8 cellular contexts compared by ENCODE assay signal in genomic region chr6:32971245-32971580, GRCh38. TPM values are rescaled to one million over a fixed set of nuclear protein-coding genes. Genes with fewer than 3 reads are reported as not detected.
DNase-seq lines count a peak whose midpoint lies in the region; ATAC-seq and TF ChIP-seq lines count a peak whose summit lies in the region.

No MANE protein-coding gene starts in this region.

- intact Hi-C loops in activated CD4-positive, alpha-beta T cell treated with anti-CD3 and anti-CD28 coated beads, Interleukin-2, amount 10 ng/mL, durations not matched to agents 24 days and 14 days (cut with micrococcal nuclease): loop anchor here (2.0 to 5.0 kb wide), 3 partner anchors 341 to 774 kb away; partner anchors contain the start of genes PHF1 and TAPBP

- peaks cover 31% of the 10 kb centered on the region for H3K4me1 Mint-ChIP-seq in activated CD4-positive, alpha-beta T cell treated with anti-CD3 and anti-CD28 coated beads, Interleukin-2, amount 10 ng/mL, durations not matched to agents 24 days and 14 days
- H3K4me1 Mint-ChIP-seq in activated naive CD8-positive, alpha-beta T cell treated with anti-CD3 and anti-CD28 coated beads, Interleukin-2, amount 50 U/mL, for 24 hours: peaks cover 34% of the 10 kb centered on the region

- H3K27ac ChIP-seq in temporal lobe (ENCODE audit: low read depth, low read length): peak overlapping the region; percentile 100

- H3K27me3 Mint-ChIP-seq in activated CD4-positive, alpha-beta T cell treated with anti-CD3 and anti-CD28 coated beads, Interleukin-2, amount 10 ng/mL, durations not matched to agents 24 days and 14 days: no peaks in the 10 kb centered on the region
- H3K27me3 Mint-ChIP-seq in activated naive CD8-positive, alpha-beta T cell treated with anti-CD3 and anti-CD28 coated beads, Interleukin-2, amount 50 U/mL, for 24 hours: no peaks in the 10 kb centered on the region

- DNase-seq in activated CD4-positive, alpha-beta T cell treated with anti-CD3 and anti-CD28 coated beads, Interleukin-2, amount 10 ng/mL, durations not matched to agents 24 days and 14 days: no peak
- DNase-seq in activated CD4-positive, alpha-beta T cell treated with anti-CD3 and anti-CD28 coated beads for 48 hours: no peak
- DNase-seq in activated naive CD8-positive, alpha-beta T cell treated with anti-CD3 and anti-CD28 coated beads, Interleukin-2, amount 50 U/mL, for 24 hours: no peak
- DNase-seq in kidney epithelial cell (ENCODE audit: low read depth) (no peak), NCI-H2081 treated with DMSO at 0.1 percent for 48 hours (lab: John Stamatoyannopoulos, UW) (no peak)
- no peak for DNase-seq in stimulated activated CD4-positive, alpha-beta T cell treated with anti-CD3 and anti-CD28 coated beads, Interleukin-15, amount 100 ng/mL, for 24 hours

- no peak for TF ChIP-seq CTCF in kidney epithelial cell (IDR thresholded peaks at IDR 0.05; ENCODE audit: insufficient read depth, low read length, poor library complexity, severe bottlenecking)

- peak overlapping the region; percentile 100 for H3K27ac Mint-ChIP-seq in activated CD4-positive, alpha-beta T cell treated with anti-CD3 and anti-CD28 coated beads, Interleukin-2, amount 10 ng/mL, durations not matched to agents 24 days and 14 days
- H3K27ac Mint-ChIP-seq in activated naive CD8-positive, alpha-beta T cell treated with anti-CD3 and anti-CD28 coated beads, Interleukin-2, amount 50 U/mL, for 24 hours: peak overlapping the region; percentile 98

- peaks cover 9% of the 10 kb centered on the region for H3K36me3 ChIP-seq in kidney epithelial cell (ENCODE audit: control insufficient read depth, insufficient read depth, low read length)

- H3K9me3 Mint-ChIP-seq in activated CD4-positive, alpha-beta T cell treated with anti-CD3 and anti-CD28 coated beads, Interleukin-2, amount 10 ng/mL, durations not matched to agents 24 days and 14 days: no peaks in the 10 kb centered on the region
- H3K9me3 Mint-ChIP-seq in activated naive CD8-positive, alpha-beta T cell treated with anti-CD3 and anti-CD28 coated beads, Interleukin-2, amount 50 U/mL, for 24 hours: no peaks in the 10 kb centered on the region

- no peak for ATAC-seq in activated naive CD8-positive, alpha-beta T cell treated with anti-CD3 and anti-CD28 coated beads, Interleukin-2, amount 50 U/mL, for 24 hours
- ATAC-seq in GM19397 (IDR thresholded peaks at IDR 0.05; ENCODE audit: unreplicated experiment): no peak

- H3K36me3 Mint-ChIP-seq in activated CD4-positive, alpha-beta T cell treated with anti-CD3 and anti-CD28 coated beads, Interleukin-2, amount 10 ng/mL, durations not matched to agents 24 days and 14 days (ENCODE audit: low read depth): peaks cover 69% of the 10 kb centered on the region
- peaks cover 69% of the 10 kb centered on the region for H3K36me3 Mint-ChIP-seq in activated naive CD8-positive, alpha-beta T cell treated with anti-CD3 and anti-CD28 coated beads, Interleukin-2, amount 50 U/mL, for 24 hours (ENCODE audit: low read depth)

- no peaks in the 10 kb centered on the region for H3K27me3 ChIP-seq in kidney epithelial cell (ENCODE audit: control insufficient read depth, insufficient read depth, low read length)

- peak overlapping the region; percentile 94 for H3K4me3 Mint-ChIP-seq in activated CD4-positive, alpha-beta T cell treated with anti-CD3 and anti-CD28 coated beads, Interleukin-2, amount 10 ng/mL, durations not matched to agents 24 days and 14 days
- H3K4me3 Mint-ChIP-seq in activated naive CD8-positive, alpha-beta T cell treated with anti-CD3 and anti-CD28 coated beads, Interleukin-2, amount 50 U/mL, for 24 hours: peak overlapping the region; percentile 97

- H3K4me3 ChIP-seq in kidney epithelial cell (ENCODE audit: low read depth, low read length): peak overlapping the region; percentile 64

RNA-seq across cellular contexts. Expression of gene BRD2, which starts 2.8 kb away (rescaled TPM):
- 320 TPM in 2 replicates for total RNA-seq in activated CD4-positive, alpha-beta T cell treated with anti-CD3 and anti-CD28 coated beads, Interleukin-2, amount 10 ng/mL, durations not matched to agents 24 days and 14 days
- total RNA-seq in kidney epithelial cell (191 and 206 TPM in 2 replicates), temporal lobe (68.6 TPM)

RNA-seq across cellular contexts. Expression of gene HLA-DMA, which starts 18.3 kb away (rescaled TPM):
- 8.1 and 8.7 TPM in 2 replicates for total RNA-seq in activated CD4-positive, alpha-beta T cell treated with anti-CD3 and anti-CD28 coated beads, Interleukin-2, amount 10 ng/mL, durations not matched to agents 24 days and 14 days
- 1.6 and 4.7 TPM in 2 replicates for total RNA-seq in kidney epithelial cell
- 1.5 TPM for total RNA-seq in temporal lobe

RNA-seq across cellular contexts. Expression of gene HLA-DMB, which starts 30.4 kb away (rescaled TPM):
- 0.75 and 0.80 TPM in 2 replicates for total RNA-seq in activated CD4-positive, alpha-beta T cell treated with anti-CD3 and anti-CD28 coated beads, Interleukin-2, amount 10 ng/mL, durations not matched to agents 24 days and 14 days
- total RNA-seq in kidney epithelial cell: 1.0 and 2.3 TPM in 2 replicates
- total RNA-seq in temporal lobe: 0.49 TPM

RNA-seq across cellular contexts. Expression of gene HLA-DOA, which starts 38.2 kb away (rescaled TPM):
- total RNA-seq in activated CD4-positive, alpha-beta T cell treated with anti-CD3 and anti-CD28 coated beads, Interleukin-2, amount 10 ng/mL, durations not matched to agents 24 days and 14 days: 0.21 and 0.38 TPM in 2 replicates
- total RNA-seq in kidney epithelial cell (0.71 and 1.6 TPM in 2 replicates), temporal lobe (0.25 TPM)
